8 cellular contexts compared by ENCODE assay signal in the genomic region with DNA sequence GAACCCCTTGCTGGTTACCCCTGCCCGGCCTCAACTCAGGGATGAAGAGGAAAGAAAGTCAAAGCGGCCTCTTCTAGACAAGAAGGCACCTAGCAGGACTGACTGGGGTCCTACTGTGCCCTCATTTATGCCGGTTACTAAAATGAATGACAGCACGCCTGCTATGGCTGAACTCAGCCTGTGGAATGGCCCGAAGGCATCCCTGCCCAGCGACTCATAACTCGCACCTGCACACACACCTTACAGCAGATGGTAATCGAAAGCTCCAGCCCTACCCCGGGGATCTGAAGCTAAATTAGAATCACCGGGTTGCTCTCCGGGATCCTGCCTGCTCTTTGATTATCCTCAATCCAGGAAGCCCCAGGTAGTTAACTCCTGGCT. TPM values are rescaled to one million over a fixed set of nuclear protein-coding genes. Genes with fewer than 3 reads are reported as not detected.
A peak's percentile ranks its signal among the peaks of the same experiment; 100 is the strongest.
DNase-seq lines count a peak whose midpoint lies in the region; ATAC-seq and TF ChIP-seq lines count a peak whose summit lies in the region.

No MANE protein-coding gene starts in this region.

- BruUV-seq in PC-9 (replicated peaks; lab: Mats Ljungman, UMichigan) = TSS peak; percentile 68

- TF ChIP-seq POLR2A in esophagus squamous epithelium (IDR thresholded peaks at IDR 0.05) (no peak), sigmoid colon (IDR thresholded peaks at IDR 0.05) (no peak)

- peaks cover 35% of the 10 kb centered on the region for H3K79me2 ChIP-seq in PC-9 (ENCODE audit: low read depth)

- intact Hi-C loops in PC-9 (cut with micrococcal nuclease; ENCODE audit: unreplicated experiment) = loop anchor here (5.0 kb wide), 1 partner anchor 184 kb away; the partner anchor contains the start of gene BMP6
- intact Hi-C loops in esophagus squamous epithelium (cut with DNase I) = no loop called here
- intact Hi-C loops in sigmoid colon (cut with DNase I) = loop anchor here (5.0 kb wide), 2 partner anchors 86 to 151 kb away; partner anchors contain the start of gene BLOC1S5

- no peaks in the 10 kb centered on the region for H3K9me3 ChIP-seq in PC-9 (ENCODE audit: insufficient read depth, low read depth)
- H3K9me3 ChIP-seq in esophagus squamous epithelium = no peaks in the 10 kb centered on the region
- no peaks in the 10 kb centered on the region for H3K9me3 ChIP-seq in sigmoid colon

- H3F3A ChIP-seq in PC-9 (ENCODE audit: insufficient read depth, low read depth) = peaks cover 13% of the 10 kb centered on the region

- peaks cover 14% of the 10 kb centered on the region; the same call in 1 of the 2 replicates for H4K20me1 ChIP-seq in PC-9 (ENCODE audit: insufficient read depth)

- H3K4me3 ChIP-seq in H7 (ENCODE audit: insufficient read depth, low read depth, low read length) = peak overlapping the region; percentile 75
- peak overlapping the region; percentile 67 for H3K4me3 ChIP-seq in PC-9
- peak overlapping the region in 3 of 4 donors; percentile 74 to 97 (median 95) for H3K4me3 ChIP-seq in esophagus squamous epithelium
- peak overlapping the region in 3 of 4 donors; percentile 84 to 98 (median 93) for H3K4me3 ChIP-seq in sigmoid colon

- no peak for TF ChIP-seq EP300 in sigmoid colon (IDR thresholded peaks at IDR 0.05)

- 57 to 89% methylated on average over 10 of the region's 11 CpGs for WGBS in esophagus squamous epithelium, 2 donors
- 23 to 73% methylated on average over 11 of the region's 11 CpGs for WGBS in sigmoid colon, 2 donors

- H3K27me3 ChIP-seq in H7 (ENCODE audit: control insufficient read depth, insufficient read depth, low read length) = peaks cover 14% of the 10 kb centered on the region
- no peaks in the 10 kb centered on the region for H3K27me3 ChIP-seq in PC-9 (ENCODE audit: insufficient read depth, low read depth)
- H3K27me3 ChIP-seq in esophagus squamous epithelium = peaks cover 0 to 9% (median 0%) of the 10 kb centered on the region in 4 donors
- no peaks in the 10 kb centered on the region for H3K27me3 ChIP-seq in sigmoid colon

- 0 out of 2 replicates have a peak overlapping the region, but pooled peaks have one; percentile 12 for H3K27ac ChIP-seq in PC-9
- H3K27ac ChIP-seq in esophagus squamous epithelium = peak overlapping the region in 3 of 4 donors; percentile 84 to 91 (median 91)
- H3K27ac ChIP-seq in sigmoid colon = peak overlapping the region; percentile 73 to 85 (median 79)

- POLR2A ChIA-PET in PC-9 (lab: Charles Lee; ENCODE audit: unreplicated experiment) = no interaction called here

- DNase-seq in H7 (peak; percentile 23), PC-9 (peak; percentile 18 to 61), esophagus squamous epithelium (lab: John Stamatoyannopoulos, UW) (no peak), sigmoid colon (no peak), GM03348 (ENCODE audit: low spot score) (no peak), CD1c-positive myeloid dendritic cell (ENCODE audit: extremely low spot score) (no peak)

- no peaks in the 10 kb centered on the region for H3K9me2 ChIP-seq in PC-9 (ENCODE audit: insufficient read depth)

- no peak for ATAC-seq in HG02840 (IDR thresholded peaks at IDR 0.05; ENCODE audit: low FRiP score, unreplicated experiment)
- ATAC-seq in HG02759 (IDR thresholded peaks at IDR 0.05; ENCODE audit: unreplicated experiment) = no peak

- H3K4me2 ChIP-seq in PC-9 = peak overlapping the region; percentile 97

- no peak for TF ChIP-seq CTCF in PC-9 (conservative IDR thresholded peaks at IDR 0.05)
- no peak for TF ChIP-seq CTCF in esophagus squamous epithelium (IDR thresholded peaks at IDR 0.05)
- no peak for TF ChIP-seq CTCF in sigmoid colon (IDR thresholded peaks at IDR 0.05)

- no peaks in the 10 kb centered on the region for H3K36me3 ChIP-seq in H7 (replicated peaks; ENCODE audit: control insufficient read depth, insufficient read depth, low read length)
- no peaks in the 10 kb centered on the region for H3K36me3 ChIP-seq in PC-9 (ENCODE audit: low read depth)
- no peaks in the 10 kb centered on the region for H3K36me3 ChIP-seq in esophagus squamous epithelium
- no peaks in the 10 kb centered on the region for H3K36me3 ChIP-seq in sigmoid colon

- peak overlapping the region; percentile 88 for H2AFZ ChIP-seq in PC-9

- CTCF ChIA-PET in PC-9 (lab: Charles Lee) = interaction anchor here (0.6 kb wide), 1 partner anchor 19 kb away, joined by 3 read pairs; no protein-coding TSS in a partner anchor

- peaks cover 14% of the 10 kb centered on the region; the same call in 1 of the 2 replicates for H3K4me1 ChIP-seq in PC-9 (replicated peaks; ENCODE audit: insufficient read depth)
- peaks cover 16 to 36% (median 26%) of the 10 kb centered on the region in 3 donors for H3K4me1 ChIP-seq in esophagus squamous epithelium
- H3K4me1 ChIP-seq in sigmoid colon = peaks cover 0 to 15% (median 15%) of the 10 kb centered on the region in 4 donors

RNA-seq across cellular contexts. Expression of gene TXNDC5, which starts 0.7 kb away (rescaled TPM):
- 179 and 194 TPM in 2 replicates for total RNA-seq in H7 (2014; rRNA removed; shearing (Covaris generic))
- total RNA-seq in PC-9 (2021) (74.8 and 80.5 TPM in 2 replicates), esophagus squamous epithelium (100 to 1,000 TPM in 2 of 4 donors, 10 to 100 TPM in 2; 51.9 to 125 (median 104) TPM), sigmoid colon (10 to 100 TPM; 48.1 to 64.9 (median 52.9) TPM)
- 10 to 100 TPM; 18.6 to 75.2 (median 29.1) TPM for polyA plus RNA-seq in sigmoid colon

Comparison
In these comparisons a context has a peak if more than half of its experiments do, and no peak if none do; other contexts are left out.
1. DNase-seq: peak in H7 (single experiment) and PC-9 (2 of 2); none in esophagus squamous epithelium (single experiment), sigmoid colon (single experiment), GM03348 (single experiment) and CD1c-positive myeloid dendritic cell (single experiment).
2. H3K27ac ChIP-seq: peak in every context shown above with its lines; median percentile 91 in esophagus squamous epithelium; 79 in sigmoid colon; 12 in PC-9.
3. Peak in every context shown above with its lines, with median percentiles within 50 percentile points of each other: H3K4me3 ChIP-seq.